In the genomic region with DNA sequence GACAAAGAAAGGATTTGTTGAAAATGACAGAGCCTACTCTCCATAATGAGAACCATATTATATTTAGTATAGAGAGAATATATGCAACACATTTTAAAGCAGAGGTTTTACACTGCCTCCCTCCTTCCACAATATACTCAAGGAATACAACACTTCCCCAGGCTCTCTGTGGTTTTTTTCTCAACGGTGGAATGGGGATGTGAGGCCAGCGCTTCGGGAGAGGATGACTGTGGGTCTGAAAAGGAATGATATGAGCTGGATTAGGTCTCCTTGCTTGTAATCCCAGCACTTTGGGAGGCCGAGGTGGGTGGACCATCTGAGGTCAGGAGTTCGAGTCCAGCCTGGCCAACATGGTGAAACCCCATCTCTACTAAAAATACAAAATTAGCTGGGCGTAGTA, we compare ENCODE assay signal across 15 cellular contexts.
"Had no signal": no experiment of that assay in that cellular context is flagged by ENCODE, and none has a peak within 500 bp of the region (broad histone marks: within the 10 kb centered on the region; RNA-seq: fewer than 3 reads in every experiment).

No MANE protein-coding gene starts in this region.

- H3K4me3 ChIP-seq: adrenal gland, heart left ventricle, left ventricle myocardium inferior, smooth muscle cell, upper lobe of right lung had no signal

- H3K27ac ChIP-seq: adrenal gland, heart left ventricle, left ventricle myocardium inferior, upper lobe of right lung had no signal

- H3K4me2 ChIP-seq: smooth muscle cell had no signal

- H3K9me3 ChIP-seq: adrenal gland, upper lobe of right lung had no signal

- H3K36me3 ChIP-seq: adrenal gland, heart left ventricle, left ventricle myocardium inferior, upper lobe of right lung had no signal

- FAIRE-seq: frontal cortex had no signal

- H3K27me3 ChIP-seq: adrenal gland, heart left ventricle, upper lobe of right lung had no signal

- ATAC-seq: activated T-helper 17 cell treated with anti-CD3 and anti-CD28 coated beads, Interleukin-2, amount 50 U/mL, for 72 hours; heart left ventricle; SK-N-SH treated with all-trans-retinoic acid at 6 μM for 48 hours; stimulated activated effector memory CD8-positive, alpha-beta T cell treated with anti-CD3 and anti-CD28 coated beads, Interleukin-12 subunit alpha, Interleukin-12 subunit beta, amount 100 ng/mL, for 72 hours; upper lobe of right lung had no signal

- DNase-seq: activated CD4-positive, alpha-beta T cell treated with anti-CD3 and anti-CD28 coated beads for 4 hours; activated naive CD4-positive, alpha-beta T cell treated with anti-CD3 and anti-CD28 coated beads, Interleukin-2, amount 10 ng/mL, durations not matched to agents 7 days and 5 days; activated T-cell treated with anti-CD3 and anti-CD28 coated beads for 4 hours; adrenal gland; cerebellar nuclear complex; dermis blood vessel endothelial cell; heart left ventricle; left ventricle myocardium inferior; mesenchymal stem cell; upper lobe of right lung had no signal
